Comparison of ENCODE assay signal across 17 cellular contexts in genomic region chr14:57382283-57382682, GRCh38. TPM values are rescaled to one million over a fixed set of nuclear protein-coding genes. Genes with fewer than 3 reads are reported as not detected.
DNase-seq lines count a peak whose midpoint lies in the region; FAIRE-seq and TF ChIP-seq lines count a peak whose summit lies in the region.
"Had no signal": no experiment of that assay in that cellular context is flagged by ENCODE, and none has a peak within 500 bp of the region (broad histone marks: within the 10 kb centered on the region; RNA-seq: fewer than 3 reads in every experiment).

No MANE protein-coding gene starts in this region.

- H3K27me3 ChIP-seq in bronchial epithelial cell (ENCODE audit: control insufficient read depth, insufficient read depth, low read length) (no peaks in the 10 kb centered on the region), H7 (ENCODE audit: control insufficient read depth, insufficient read depth, low read length) (no peaks in the 10 kb centered on the region; the same call in 1 of the 2 replicates)
- H3K27me3 ChIP-seq: thyroid gland had no signal

- DNase-seq in AG20443 (ENCODE audit: low spot score) (peak; percentile 62), M059J (ENCODE audit: low read depth) (peak; percentile 80), bronchial epithelial cell (ENCODE audit: low read depth) (peak; percentile 92), kidney tubule cell (ENCODE audit: low spot score) (peak; percentile 89), HEK293T (ENCODE audit: extremely low spot score) (no peak), H7 (no peak)
- no peak for DNase-seq in stimulated activated naive CD4-positive, alpha-beta T cell (lab: John Stamatoyannopoulos, UW)
- no peak for DNase-seq in activated CD8-positive, alpha-beta memory T cell treated with anti-CD3 and anti-CD28 coated beads, Interleukin-2, amount 50 U/mL, for 48 hours
- DNase-seq: activated CD4-positive, alpha-beta T cell treated with anti-CD3 and anti-CD28 coated beads, Interleukin-2, amount 50 U/mL, for 48 hours; activated gamma-delta T cell treated with Interleukin-2 at 50 U/mL for 16 hours; CD8-positive, alpha-beta T cell; midbrain; NCI-H1092 treated with DMSO at 0.1 percent for 48 hours; NCI-H774; T-cell; thyroid gland had no signal

- FAIRE-seq in bronchial epithelial cell (lab: Jason Lieb, UNC) = no peak
- FAIRE-seq: colon had no signal

- no peak overlapping the region for H3K4me3 ChIP-seq in bronchial epithelial cell (ENCODE audit: low read depth, low read length)
- no peak overlapping the region for H3K4me3 ChIP-seq in H7 (ENCODE audit: insufficient read depth, low read depth, low read length)
- H3K4me3 ChIP-seq: thyroid gland had no signal

- POLR2A ChIA-PET in HEK293T (lab: Yijun Ruan, JAX) = interaction anchor here (1.6 kb wide), 1 partner anchor 9 kb away, joined by 3 read pairs; no protein-coding TSS in a partner anchor

- CTCF ChIA-PET in HEK293T (lab: Yijun Ruan, JAX) = interaction anchor here (0.6 kb wide), 1 partner anchor 456 kb away, joined by 3 read pairs; no protein-coding TSS in a partner anchor

- H3K36me3 ChIP-seq in bronchial epithelial cell (ENCODE audit: control insufficient read depth, insufficient read depth, low read length) = no peaks in the 10 kb centered on the region
- H3K36me3 ChIP-seq in H7 (replicated peaks; ENCODE audit: control insufficient read depth, insufficient read depth, low read length) = no peaks in the 10 kb centered on the region
- H3K36me3 ChIP-seq: thyroid gland had no signal

- no peak for TF ChIP-seq CTCF in bronchial epithelial cell (IDR thresholded peaks at IDR 0.05; ENCODE audit: insufficient read depth, low read length, severe bottlenecking)

TF ChIP-seq in HEK293T, 16 proteins besides CTCF, POLR2A, EP300 and RAD21:
- TF ChIP-seq L3MBTL2 (conservative IDR thresholded peaks at IDR 0.05) (no peak), ZNF384 (IDR thresholded peaks at IDR 0.05) (no peak), NFRKB (IDR thresholded peaks at IDR 0.05) (no peak), TARDBP (IDR thresholded peaks at IDR 0.05) (no peak), HDGF (IDR thresholded peaks at IDR 0.05; ENCODE audit: borderline replicate concordance) (no peak), SP1 (IDR thresholded peaks at IDR 0.05) (no peak), ELF4 (IDR thresholded peaks at IDR 0.05) (no peak), BHLHE40 (IDR thresholded peaks at IDR 0.05; ENCODE audit: borderline replicate concordance) (no peak), FOXM1 (IDR thresholded peaks at IDR 0.05; ENCODE audit: borderline replicate concordance) (no peak), PKNOX1 (IDR thresholded peaks at IDR 0.05) (no peak), CTBP1 (IDR thresholded peaks at IDR 0.05; ENCODE audit: borderline replicate concordance) (no peak), LEF1 (IDR thresholded peaks at IDR 0.05; ENCODE audit: borderline replicate concordance) (no peak), FOXA1 (IDR thresholded peaks at IDR 0.05) (no peak), FOXK2 (IDR thresholded peaks at IDR 0.05) (no peak), ARNT (IDR thresholded peaks at IDR 0.05) (no peak), SUZ12 (IDR thresholded peaks at IDR 0.05) (no peak)

RNA-seq across cellular contexts. Expression of gene NAA30, which starts 8.1 kb away (rescaled TPM):
- total RNA-seq in M059J (2014; rRNA removed; shearing (Covaris generic)) = 12.9 and 19.1 TPM in 2 replicates
- total RNA-seq in bronchial epithelial cell = 19.5 and 20.0 TPM in 2 replicates
- 17.7 TPM in 2 replicates for total RNA-seq in H7 (2014; rRNA removed; shearing (Covaris generic))

Comparison
In these comparisons a context has a peak if more than half of its experiments do, and no peak if none do; other contexts are left out.
1. DNase-seq: peak in AG20443 (single experiment), M059J (single experiment), bronchial epithelial cell (single experiment) and kidney tubule cell (single experiment); none in stimulated activated naive CD4-positive, alpha-beta T cell (0 of 6), HEK293T (single experiment), activated CD8-positive, alpha-beta memory T cell treated with anti-CD3 and anti-CD28 coated beads, Interleukin-2, amount 50 U/mL, for 48 hours (single experiment) and H7 (single experiment).